In genomic region chr5:116905885-116906284, GRCh38 we compare ENCODE assay signal across 1 cellular context.
TF ChIP-seq lines count a peak whose summit lies in the region.

No MANE protein-coding gene starts in this region.

TF ChIP-seq in WTC11, 78 proteins besides CTCF, POLR2A, EP300 and RAD21 (continued from another document):
- TF ChIP-seq ZNF219 (CRISPR knock-in tag; IDR thresholded peaks at IDR 0.05; ENCODE audit: borderline replicate concordance) = no peak
- TF ChIP-seq ZNF512 (CRISPR knock-in tag; IDR thresholded peaks at IDR 0.05; ENCODE audit: borderline replicate concordance) = no peak
- no peak for TF ChIP-seq ZNF416 (CRISPR knock-in tag; IDR thresholded peaks at IDR 0.05)
- TF ChIP-seq NR2C2 (CRISPR knock-in tag; IDR thresholded peaks at IDR 0.05) = no peak
- TF ChIP-seq CDX4 (CRISPR knock-in tag; IDR thresholded peaks at IDR 0.05; ENCODE audit: borderline replicate concordance) = no peak
- no peak for TF ChIP-seq ZNF121 (CRISPR knock-in tag; IDR thresholded peaks at IDR 0.05)
- TF ChIP-seq ELF4 (CRISPR knock-in tag; IDR thresholded peaks at IDR 0.05; ENCODE audit: low read depth) = no peak
- TF ChIP-seq E2F1 (CRISPR knock-in tag; IDR thresholded peaks at IDR 0.05) = no peak
